ENCODE assay signal across 1 cellular context in genomic region chr12:103964805-103965204, GRCh38.
TF ChIP-seq lines count a peak whose summit lies in the region.

No MANE protein-coding gene starts in this region.

TF ChIP-seq in GM12878, 131 proteins besides CTCF, POLR2A, EP300 and RAD21:
- TF ChIP-seq BHLHE40 (IDR thresholded peaks at IDR 0.05; ENCODE audit: borderline replicate concordance in 1 of 2, low read depth in 2 of 2, low read length in 1 of 2) (peak; percentile 63 to 64; a peak in 2 of 4 replicates), RAD51 (IDR thresholded peaks at IDR 0.05) (0 out of 2 replicates have a peak, but pooled peaks have one; percentile 48), SMC3 (IDR thresholded peaks at IDR 0.05; ENCODE audit: borderline replicate concordance, low read length) (no peak), SIX5 (IDR thresholded peaks at IDR 0.05; ENCODE audit: low read depth, low read length, severe bottlenecking) (no peak), RCOR1 (conservative IDR thresholded peaks at IDR 0.05; ENCODE audit: low read depth, low read length) (0 out of 2 replicates have a peak, but pooled peaks have one; percentile 16)
